Comparison of ENCODE assay signal across 34 cellular contexts in genomic region chr4:166222271-166222670, GRCh38.
"Had no signal": no experiment of that assay in that cellular context is flagged by ENCODE, and none has a peak within 500 bp of the region (broad histone marks: within the 10 kb centered on the region; RNA-seq: fewer than 3 reads in every experiment).

No MANE protein-coding gene starts in this region.

- H3K4me1 ChIP-seq: adrenal gland, body of pancreas, breast epithelium had no signal

- DNase-seq: activated effector memory CD4-positive, alpha-beta T cell treated with anti-CD3 and anti-CD28 coated beads, Interleukin-2, amount 50 U/mL, for 16 hours; activated effector memory CD4-positive, alpha-beta T cell treated with Interleukin-2 at 50 U/mL for 16 hours; activated gamma-delta T cell; activated gamma-delta T cell treated with Interleukin-2 at 50 U/mL for 16 hours; activated naive CD4-positive, alpha-beta T cell; activated naive CD4-positive, alpha-beta T cell treated with anti-CD3 and anti-CD28 coated beads for 36 hours; activated naive CD4-positive, alpha-beta T cell treated with anti-CD3 and anti-CD28 coated beads, Interleukin-2, amount 10 ng/mL, durations not matched to agents 7 days and 5 days; activated naive CD4-positive, alpha-beta T cell treated with anti-CD3 and anti-CD28 coated beads, Interleukin-2, amount 50 U/mL, for 16 hours; activated naive CD4-positive, alpha-beta T cell treated with Interleukin-2 at 50 U/mL for 16 hours; activated naive CD8-positive, alpha-beta T cell treated with anti-CD3 and anti-CD28 coated beads for 36 hours; activated naive CD8-positive, alpha-beta T cell treated with anti-CD3 and anti-CD28 coated beads, Interleukin-2, amount 10 ng/mL, durations not matched to agents 7 days and 5 days; activated naive CD8-positive, alpha-beta T cell treated with anti-CD3 and anti-CD28 coated beads, Interleukin-2, amount 50 U/mL, for 24 hours; activated T-cell treated with anti-CD3 and anti-CD28 coated beads for 4 hours; activated T-cell treated with anti-CD3 and anti-CD28 coated beads, Interleukin-2, amount 50 U/mL, for 1 hour; activated T-cell treated with anti-CD3 and anti-CD28 coated beads, Interleukin-2, amount 50 U/mL, for 24 hours; activated T-cell treated with anti-CD3 and anti-CD28 coated beads, Interleukin-2, amount 50 U/mL, for 4 hours; activated T-cell treated with anti-CD3 and anti-CD28 coated beads, Interleukin-2, amount 50 U/mL, for 48 hours; activated T-cell treated with anti-CD3 and anti-CD28 coated beads, Interleukin-2, amount 50 U/mL, for 72 hours; adrenal gland; amniotic stem cell; amygdala; anterior cingulate cortex; aorta; body of pancreas; brain microvascular endothelial cell; caudate nucleus; central memory CD4-positive, alpha-beta T cell; cerebellar nuclear complex had no signal

- H3K36me3 ChIP-seq: adrenal gland, brain microvascular endothelial cell, breast epithelium, cardiac muscle cell had no signal

- H3K27ac ChIP-seq: adrenal gland, body of pancreas, brain microvascular endothelial cell, breast epithelium, cardiac muscle cell had no signal

- FAIRE-seq: astrocyte, bronchial epithelial cell had no signal

- H3K27me3 ChIP-seq: adrenal gland, body of pancreas, brain microvascular endothelial cell, breast epithelium, cardiac muscle cell had no signal

- H3K4me3 ChIP-seq: adrenal gland, body of pancreas, breast epithelium, cardiac muscle cell had no signal

- H3K9me3 ChIP-seq: adrenal gland, body of pancreas, breast epithelium had no signal

- ATAC-seq: activated naive CD4-positive, alpha-beta T cell treated with anti-CD3 and anti-CD28 coated beads, Interleukin-2, amount 50 U/mL, for 72 hours; activated naive CD8-positive, alpha-beta T cell treated with anti-CD3 and anti-CD28 coated beads, Interleukin-2, amount 50 U/mL, for 24 hours; activated T-cell treated with anti-CD3 and anti-CD28 coated beads, Interleukin-2, amount 50 U/mL, for 4 hours; activated T-cell treated with anti-CD3 and anti-CD28 coated beads, Interleukin-2, amount 50 U/mL, for 72 hours; activated T-helper 17 cell treated with anti-CD3 and anti-CD28 coated beads, Interleukin-2, amount 50 U/mL, for 72 hours; body of pancreas had no signal
